In genomic region chr17:34370376-34370996, GRCh38 we compare ENCODE assay signal across 13 cellular contexts. TPM values are rescaled to one million over a fixed set of nuclear protein-coding genes. Genes with fewer than 3 reads are reported as not detected.
"Had no signal": no experiment of that assay in that cellular context is flagged by ENCODE, and none has a peak within 500 bp of the region (broad histone marks: within the 10 kb centered on the region; RNA-seq: fewer than 3 reads in every experiment).

No MANE protein-coding gene starts in this region.

- H3K27ac Mint-ChIP-seq: activated CD8-positive, alpha-beta memory T cell treated with anti-CD3 and anti-CD28 coated beads, Interleukin-2, amount 10 ng/mL, durations not matched to agents 7 days and 5 days; activated naive CD4-positive, alpha-beta T cell treated with anti-CD3 and anti-CD28 coated beads for 36 hours; effector memory CD8-positive, alpha-beta T cell had no signal

- H3K9me3 ChIP-seq: colonic mucosa, tibial nerve had no signal

- H3K4me3 ChIP-seq: colonic mucosa, skin epidermis, tibial nerve had no signal

- H3K27me3 ChIP-seq: colonic mucosa, tibial nerve had no signal

- ATAC-seq: effector memory CD8-positive, alpha-beta T cell had no signal

- H3K4me1 ChIP-seq: colonic mucosa had no signal

- H3K9me3 Mint-ChIP-seq: activated naive CD4-positive, alpha-beta T cell treated with anti-CD3 and anti-CD28 coated beads for 36 hours; effector memory CD8-positive, alpha-beta T cell had no signal

- H3K4me3 Mint-ChIP-seq: activated CD8-positive, alpha-beta memory T cell treated with anti-CD3 and anti-CD28 coated beads, Interleukin-2, amount 10 ng/mL, durations not matched to agents 7 days and 5 days; activated naive CD4-positive, alpha-beta T cell treated with anti-CD3 and anti-CD28 coated beads for 36 hours; effector memory CD8-positive, alpha-beta T cell had no signal

- DNase-seq: activated CD4-positive, alpha-beta T cell treated with anti-CD3 and anti-CD28 coated beads, Interleukin-2, amount 50 U/mL, for 48 hours; activated CD4-positive, CD25-positive, alpha-beta regulatory T cell treated with anti-CD3 and anti-CD28 coated beads, Interleukin-2, amount 50 U/mL, for 72 hours; activated CD8-positive, alpha-beta memory T cell treated with anti-CD3 and anti-CD28 coated beads, Interleukin-2, amount 10 ng/mL, durations not matched to agents 7 days and 5 days; activated naive CD4-positive, alpha-beta T cell treated with anti-CD3 and anti-CD28 coated beads for 36 hours; effector memory CD8-positive, alpha-beta T cell; kidney glomerular epithelial cell; stimulated activated CD4-positive, alpha-beta T cell treated with anti-CD3 and anti-CD28 coated beads, Interleukin-4, amount 100 ng/mL, for 4 hours had no signal

- H3K36me3 ChIP-seq: colonic mucosa, tibial nerve had no signal

- H3K27ac ChIP-seq: colonic mucosa, skin epidermis, tibial nerve had no signal

RNA-seq across cellular contexts. Expression of gene CCL1, which starts 7.5 kb away (rescaled TPM):
- total RNA-seq: activated naive CD4-positive, alpha-beta T cell treated with anti-CD3 and anti-CD28 coated beads for 36 hours; colonic mucosa; glomerular endothelial cell; lower leg skin; tibial nerve had no signal
- polyA plus RNA-seq: esophagus had no signal

RNA-seq across cellular contexts. Expression of gene CCL13, which starts 14.2 kb away (rescaled TPM):
- total RNA-seq: activated CD8-positive, alpha-beta memory T cell treated with anti-CD3 and anti-CD28 coated beads, Interleukin-2, amount 10 ng/mL, durations not matched to agents 7 days and 5 days; activated naive CD4-positive, alpha-beta T cell treated with anti-CD3 and anti-CD28 coated beads for 36 hours; glomerular endothelial cell had no signal

RNA-seq across cellular contexts. Expression of gene CCL8, which starts 51.3 kb away (rescaled TPM):
- total RNA-seq: activated CD8-positive, alpha-beta memory T cell treated with anti-CD3 and anti-CD28 coated beads, Interleukin-2, amount 10 ng/mL, durations not matched to agents 7 days and 5 days; activated naive CD4-positive, alpha-beta T cell treated with anti-CD3 and anti-CD28 coated beads for 36 hours; lower leg skin; tibial nerve had no signal
